In the genomic region with DNA sequence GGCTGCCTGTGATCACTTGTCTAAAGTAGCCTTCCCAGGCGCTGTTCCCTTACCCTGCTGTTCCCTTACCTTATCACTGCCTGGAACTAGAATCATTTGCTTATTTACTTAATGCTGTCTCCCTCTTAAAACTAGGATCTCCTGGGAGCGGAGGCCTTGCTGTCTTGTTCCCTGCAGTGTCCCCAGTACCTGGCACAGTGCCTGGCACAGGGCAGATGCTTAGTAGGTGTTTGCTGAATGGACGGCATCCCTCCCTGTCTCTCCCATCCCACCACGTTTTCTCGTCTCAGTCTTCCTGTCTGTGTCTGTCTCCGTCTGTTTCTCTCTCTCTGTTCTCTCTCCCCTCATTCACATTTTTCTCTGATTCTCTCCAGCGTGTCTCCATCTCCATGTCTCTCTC, we compare ENCODE assay signal across 20 cellular contexts.
A peak's percentile ranks its signal among the peaks of the same experiment; 100 is the strongest.
DNase-seq lines count a peak whose midpoint lies in the region; ATAC-seq and TF ChIP-seq lines count a peak whose summit lies in the region.
"Had no signal": no experiment of that assay in that cellular context is flagged by ENCODE, and none has a peak within 500 bp of the region (broad histone marks: within the 10 kb centered on the region; RNA-seq: fewer than 3 reads in every experiment).

No MANE protein-coding gene starts in this region.

- no peak overlapping the region for H2BK15ac ChIP-seq in H9 (ENCODE audit: low read depth, low read length)

- H3K4me1 ChIP-seq in prostate gland (replicated peaks) = no peaks in the 10 kb centered on the region
- no peaks in the 10 kb centered on the region for H3K4me1 ChIP-seq in H9 (ENCODE audit: insufficient read depth, low read length)

- H4K8ac ChIP-seq in H9 (replicated peaks; ENCODE audit: insufficient read length, low read depth, low read length) = no peak overlapping the region

- peak overlapping the region in 7 of 59 donors; percentile 9 to 57 (median 35) for H3K27ac ChIP-seq in dorsolateral prefrontal cortex
- no peak overlapping the region for H3K27ac ChIP-seq in prostate gland
- no peak overlapping the region for H3K27ac ChIP-seq in H9 (ENCODE audit: insufficient read length, low read depth, low read length)
- H3K27ac ChIP-seq: 22Rv1; BLaER1 treated with 17β-estradiol and CSF1 and Interleukin-3, amounts not matched to agents 10 nM and 100 nM had no signal

- peaks cover 6% of the 10 kb centered on the region for H3K27me3 Mint-ChIP-seq in H9 (ENCODE audit: low read depth)

- no peak for ATAC-seq in GM21360 (IDR thresholded peaks at IDR 0.05; ENCODE audit: unreplicated experiment)
- ATAC-seq: CD8-positive, alpha-beta T cell; PC-3 had no signal

- no peaks in the 10 kb centered on the region for H3K9me3 Mint-ChIP-seq in H9
- H3K9me3 Mint-ChIP-seq: CD8-positive, alpha-beta T cell had no signal

- H3K23ac ChIP-seq in H9 (ENCODE audit: insufficient read length, low read depth, low read length) = no peak overlapping the region

- no peak for TF ChIP-seq POLR2A in prostate gland (IDR thresholded peaks at IDR 0.05)

- no peak overlapping the region for H3K14ac ChIP-seq in H9 (ENCODE audit: insufficient read depth, low read length)

- H3K9me3 ChIP-seq in prostate gland (no peaks in the 10 kb centered on the region), H9 (ENCODE audit: control insufficient read depth, low read depth, low read length) (no peaks in the 10 kb centered on the region)
- H3K9me3 ChIP-seq: BLaER1 treated with 17β-estradiol and CSF1 and Interleukin-3, amounts not matched to agents 10 nM and 100 nM; SK-N-SH had no signal

- H2AK5ac ChIP-seq in H9 (ENCODE audit: insufficient read length, low read length) = no peak overlapping the region

- H3K4me2 ChIP-seq in H9 (ENCODE audit: insufficient read depth, insufficient read length, low read length) = no peak overlapping the region
- H3K4me2 ChIP-seq: BLaER1 treated with 17β-estradiol and CSF1 and Interleukin-3, amounts not matched to agents 10 nM and 100 nM; SK-N-SH had no signal

- no peak overlapping the region for H2BK12ac ChIP-seq in H9 (ENCODE audit: insufficient read length, low read depth, low read length)

- no peak overlapping the region for H2BK120ac ChIP-seq in H9 (ENCODE audit: low read depth, low read length, poor library complexity, severe bottlenecking)

- no peak overlapping the region for H3K56ac ChIP-seq in H9 (ENCODE audit: insufficient read length, low read depth, low read length)

- no peak overlapping the region for H2BK5ac ChIP-seq in H9 (ENCODE audit: insufficient read length, low read length)

- H3K4ac ChIP-seq in H9 (ENCODE audit: low read depth, low read length) = no peak overlapping the region

- no peak overlapping the region for H4K5ac ChIP-seq in H9 (ENCODE audit: insufficient read length, low read depth, low read length)

- no peaks in the 10 kb centered on the region for H3K79me2 ChIP-seq in H9 (ENCODE audit: insufficient read depth, low read length)

- H3K27ac Mint-ChIP-seq in H9 = peak overlapping the region in 1 of 3 experiments; percentile 9; a peak in 2 of 7 replicates
- H3K27ac Mint-ChIP-seq: CD8-positive, alpha-beta T cell had no signal

- H3K18ac ChIP-seq in H9 (ENCODE audit: insufficient read length, low read depth, low read length) = no peak overlapping the region

- H4K91ac ChIP-seq in H9 (ENCODE audit: insufficient read length, low read depth, low read length) = no peak overlapping the region

- H3K4me3 ChIP-seq in dorsolateral prefrontal cortex = no peak overlapping the region
- H3K4me3 ChIP-seq in prostate gland = no peak overlapping the region
- H3K4me3 ChIP-seq: BLaER1 treated with 17β-estradiol and CSF1 and Interleukin-3, amounts not matched to agents 10 nM and 100 nM had no signal

- 59% methylated on average over 7 of the region's 7 CpGs for WGBS in prostate gland
- WGBS in H9 (ENCODE audit: extremely low coverage, insufficient read length, low lambda C conversion rate) = no CpG with 5 or more reads among the region's 7 CpGs

- no peak overlapping the region for H3K9ac ChIP-seq in H9 (ENCODE audit: extremely low read depth, insufficient read length, low read length)
- H3K9ac ChIP-seq: SK-N-SH had no signal

- no peaks in the 10 kb centered on the region for H3K23me2 ChIP-seq in H9 (ENCODE audit: insufficient read length, low read depth, low read length, poor library complexity, severe bottlenecking)

- H3K4me1 Mint-ChIP-seq in H9 = peaks cover 3 to 9% of the 10 kb centered on the region in 2 experiments; a peak in 3 of 4 replicates

- no peaks in the 10 kb centered on the region for H3K27me3 ChIP-seq in dorsolateral prefrontal cortex
- no peaks in the 10 kb centered on the region for H3K27me3 ChIP-seq in prostate gland (replicated peaks; ENCODE audit: insufficient read depth)
- H3K27me3 ChIP-seq in H9 (ENCODE audit: insufficient read depth, low read length) = no peaks in the 10 kb centered on the region
- H3K27me3 ChIP-seq: BLaER1 treated with 17β-estradiol and CSF1 and Interleukin-3, amounts not matched to agents 10 nM and 100 nM had no signal

- H4K20me1 ChIP-seq in H9 (ENCODE audit: control insufficient read depth, insufficient read depth, insufficient read length) = no peaks in the 10 kb centered on the region
- H4K20me1 ChIP-seq: BLaER1 treated with 17β-estradiol and CSF1 and Interleukin-3, amounts not matched to agents 10 nM and 100 nM had no signal

- no peaks in the 10 kb centered on the region for H3K36me3 ChIP-seq in prostate gland
- H3K36me3 ChIP-seq: BLaER1 treated with 17β-estradiol and CSF1 and Interleukin-3, amounts not matched to agents 10 nM and 100 nM had no signal

- DNase-seq in DMS153 (lab: John Stamatoyannopoulos, UW) (peak; percentile 20), DMS153 treated with DMSO at 0.1 percent for 48 hours (lab: John Stamatoyannopoulos, UW; ENCODE audit: unreplicated experiment) (no peak), NCI-H2171 (lab: John Stamatoyannopoulos, UW) (peak; percentile 21), dorsolateral prefrontal cortex (peak in 9 of 10 donors; percentile 15 to 83 (median 65)), prostate gland (ENCODE audit: low spot score) (peak; percentile 27), H9 (no peak), NCI-H446 (lab: John Stamatoyannopoulos, UW) (no peak)
- DNase-seq: CD8-positive, alpha-beta T cell; GDM1; Karpas-422; NCI-H1694; NCI-H2107; NCI-H2227 treated with DMSO at 0.1 percent for 48 hours; NCI-H524 treated with DMSO at 0.1 percent for 48 hours; PC-3; SIG-M5; SK-N-SH had no signal

- no peaks in the 10 kb centered on the region; a peak in 1 of 7 replicates for H3K36me3 Mint-ChIP-seq in H9 (ENCODE audit: insufficient read depth in 1 of 3, low read depth in 3 of 3)
- H3K36me3 Mint-ChIP-seq: CD8-positive, alpha-beta T cell had no signal

- H3K79me1 ChIP-seq in H9 (ENCODE audit: insufficient read depth, low read depth, low read length, poor library complexity, severe bottlenecking) = no peaks in the 10 kb centered on the region

- H3K4me3 Mint-ChIP-seq in H9 = no peak overlapping the region; a peak in 1 of 5 replicates
- H3K4me3 Mint-ChIP-seq: CD8-positive, alpha-beta T cell had no signal

- H2BK20ac ChIP-seq in H9 (ENCODE audit: low read depth, low read length, poor library complexity, severe bottlenecking) = no peak overlapping the region

- no peak overlapping the region for H3T11ph ChIP-seq in H9 (ENCODE audit: low read length)

- no peak overlapping the region for H2AFZ ChIP-seq in H9 (ENCODE audit: low read length)

- TF ChIP-seq CTCF in dorsolateral prefrontal cortex (IDR thresholded peaks at IDR 0.05 in 54 of 56, conservative IDR thresholded peaks at IDR 0.05 in 2 of 56; ENCODE audit: low read depth in 1 of 56, partially characterized antibody in 56 of 56) (no peak), prostate gland (IDR thresholded peaks at IDR 0.05) (no peak), H9 (conservative IDR thresholded peaks at IDR 0.05) (no peak)

- intact Hi-C loops in dorsolateral prefrontal cortex (cut with DNase I) = loop anchor here in 1 of 2 donors (2.0 kb wide), 1 partner anchor 239 kb away; no protein-coding TSS in a partner anchor
- intact Hi-C loops in prostate gland (cut with DNase I) = loop anchor here (5.0 kb wide), 1 partner anchor 234 kb away; no protein-coding TSS in a partner anchor

Comparison
In these comparisons a context has a peak if more than half of its experiments do, and no peak if none do; other contexts are left out.
1. DNase-seq: peak in DMS153 (single experiment), NCI-H2171 (single experiment), dorsolateral prefrontal cortex (9 of 10) and prostate gland (single experiment); none in DMS153 treated with DMSO at 0.1 percent for 48 hours (single experiment), H9 (single experiment) and NCI-H446 (0 of 2).